In genomic region chr19:3572855-3573161, GRCh38 we compare ENCODE assay signal across 8 cellular contexts. TPM values are rescaled to one million over a fixed set of nuclear protein-coding genes. Genes with fewer than 3 reads are reported as not detected.
DNase-seq lines count a peak whose midpoint lies in the region; ATAC-seq and TF ChIP-seq lines count a peak whose summit lies in the region.

Gene HMG20B, plus strand, starts transcription at chr19:3572944. Its CDS starts 366 bp downstream, at chr19:3573310.

- POLR2A ChIA-PET in BJ (lab: Charles Lee): no interaction called here

- no peak for ATAC-seq in HG03469 (IDR thresholded peaks at IDR 0.05; ENCODE audit: unreplicated experiment)

- peaks cover 19 to 26% of the 10 kb centered on the region in 2 donors for H3K4me1 ChIP-seq in duodenal mucosa (ENCODE audit: control insufficient read depth in 1 of 2, insufficient read depth in 2 of 2, low read length in 2 of 2)
- peaks cover 15% of the 10 kb centered on the region for H3K4me1 ChIP-seq in mucosa of stomach (ENCODE audit: control insufficient read depth, insufficient read depth, low read length)

- H3K4me3 ChIP-seq in BJ (ENCODE audit: low read depth, low read length) (peak within 1 kb of the TSS; percentile 75), duodenal mucosa (ENCODE audit: low read depth in 1 of 2, low read length in 2 of 2) (peak within 1 kb of the TSS; percentile 74 to 78), mucosa of stomach (ENCODE audit: low read length) (peak within 1 kb of the TSS; percentile 66)

- DNase-seq in BJ (ENCODE audit: low read depth) (no peak), M059J (ENCODE audit: low read depth) (no peak), iPS-NIHi11 (ENCODE audit: low spot score) (no peak), HPDE6-E6E7 (ENCODE audit: extremely low spot score) (no peak), NCI-H1694 (lab: John Stamatoyannopoulos, UW) (no peak)

- H3K27me3 ChIP-seq in BJ (ENCODE audit: control insufficient read depth, insufficient read depth, low read length) (no peaks in the 10 kb centered on the region), duodenal mucosa (ENCODE audit: control insufficient read depth in 1 of 2, insufficient read depth in 2 of 2, low read length in 2 of 2) (no peaks in the 10 kb centered on the region), mucosa of stomach (ENCODE audit: control insufficient read depth, insufficient read depth, low read length) (no peaks in the 10 kb centered on the region)

- CTCF ChIA-PET in BJ (lab: Yijun Ruan, JAX): no interaction called here

- H3K9ac ChIP-seq in duodenal mucosa (ENCODE audit: low read depth in 1 of 2, low read length in 2 of 2): peak within 1 kb of the TSS; percentile 63 to 76
- peak within 1 kb of the TSS; percentile 69 for H3K9ac ChIP-seq in mucosa of stomach (ENCODE audit: low read length)

- peak within 1 kb of the TSS; percentile 50 for H3K27ac ChIP-seq in duodenal mucosa (ENCODE audit: low read depth, low read length)

- H3K36me3 ChIP-seq in BJ (ENCODE audit: control insufficient read depth, insufficient read depth, low read length) (peaks cover 5% of the 10 kb centered on the region), duodenal mucosa (ENCODE audit: control insufficient read depth in 1 of 2, insufficient read depth in 2 of 2, low read length in 2 of 2) (peaks cover 0 to 10% of the 10 kb centered on the region in 2 donors), mucosa of stomach (ENCODE audit: control insufficient read depth, insufficient read depth, low read length) (no peaks in the 10 kb centered on the region)

- H3K9me3 ChIP-seq in duodenal mucosa (ENCODE audit: control insufficient read depth in 1 of 2, low read length in 2 of 2) (no peaks in the 10 kb centered on the region), mucosa of stomach (ENCODE audit: control insufficient read depth, low read length) (no peaks in the 10 kb centered on the region)

- TF ChIP-seq CTCF in BJ (IDR thresholded peaks at IDR 0.05; ENCODE audit: insufficient read depth, low read depth, low read length): no peak

RNA-seq across cellular contexts. Expression of gene HMG20B, which starts in this region (rescaled TPM):
- 39.7 and 54.2 TPM in 2 replicates for polyA plus RNA-seq in BJ (2011; rRNA removed)
- 10.2 and 14.9 TPM in 2 replicates for polyA minus RNA-seq in BJ (2011; rRNA and poly(A)+ RNA removed)
- total RNA-seq in M059J (2014; rRNA removed; shearing (Covaris generic)): 112 and 151 TPM in 2 replicates
